ENCODE assay signal across 1 cellular context in the genomic region with DNA sequence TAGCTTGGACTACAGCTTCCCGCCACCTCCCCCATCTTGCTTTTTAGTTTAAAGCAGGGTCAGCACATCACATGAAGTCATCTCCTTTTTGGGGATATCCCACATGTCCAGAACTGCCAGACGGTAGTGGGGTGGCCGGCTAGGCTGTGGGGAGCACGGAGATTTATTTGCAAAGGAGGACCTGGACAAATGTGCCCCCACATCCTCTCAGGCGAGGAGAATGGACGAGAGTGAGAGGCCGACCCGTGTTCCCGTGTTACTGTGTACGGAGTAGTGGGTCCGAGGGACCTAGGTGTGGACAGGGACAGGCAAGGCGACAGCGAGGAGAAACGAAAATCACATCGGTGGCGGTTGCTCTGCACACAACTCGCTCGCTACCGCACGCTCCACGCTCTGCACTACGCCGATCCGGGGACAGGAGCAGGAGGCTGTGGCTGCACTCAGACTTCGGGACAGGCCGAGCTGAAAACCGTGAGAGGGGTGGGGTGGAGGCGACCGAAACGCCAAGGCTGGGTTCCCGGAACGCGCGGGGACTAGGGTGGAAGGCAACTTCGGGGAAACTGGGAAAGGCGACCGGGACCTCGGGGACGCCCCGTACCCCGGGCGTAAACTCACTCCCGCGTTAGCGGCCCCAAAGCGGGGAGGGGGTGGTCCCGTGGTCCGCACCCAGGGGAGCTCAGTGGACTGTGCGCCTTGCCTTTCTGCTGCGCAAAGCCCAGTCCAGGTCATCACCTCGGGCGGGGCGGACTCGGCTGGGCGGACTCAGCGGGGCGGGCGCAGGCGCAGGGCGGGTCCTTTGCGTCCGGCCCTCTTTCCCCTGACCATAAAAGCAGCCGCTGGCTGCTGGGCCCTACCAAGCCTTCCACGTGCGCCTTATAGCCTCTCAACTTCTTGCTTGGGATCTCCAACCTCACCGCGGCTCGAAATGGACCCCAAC.
TF ChIP-seq lines count a peak whose summit lies in the region.

MT1A (plus strand) TSS at position 853 of the 937 bp plus-strand sequence; CDS start at position 926, 73 bp downstream.

TF ChIP-seq in HepG2, 621 proteins besides CTCF, POLR2A, EP300 and RAD21 (continued from another document and continues in another):
- TF ChIP-seq, protein P1, sequence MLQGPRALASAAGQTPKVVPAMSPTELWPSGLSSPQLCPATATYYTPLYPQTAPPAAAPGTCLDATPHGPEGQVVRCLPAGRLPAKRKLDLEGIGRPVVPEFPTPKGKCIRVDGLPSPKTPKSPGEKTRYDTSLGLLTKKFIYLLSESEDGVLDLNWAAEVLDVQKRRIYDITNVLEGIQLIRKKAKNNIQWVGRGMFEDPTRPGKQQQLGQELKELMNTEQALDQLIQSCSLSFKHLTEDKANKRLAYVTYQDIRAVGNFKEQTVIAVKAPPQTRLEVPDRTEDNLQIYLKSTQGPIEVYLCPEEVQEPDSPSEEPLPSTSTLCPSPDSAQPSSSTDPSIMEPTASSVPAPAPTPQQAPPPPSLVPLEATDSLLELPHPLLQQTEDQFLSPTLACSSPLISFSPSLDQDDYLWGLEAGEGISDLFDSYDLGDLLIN (CRISPR knock-in tag; IDR thresholded peaks at IDR 0.05; ENCODE audit: borderline replicate concordance): no peak
- peak; percentile 65; the same call in 1 of the 2 replicates for TF ChIP-seq SP5 (CRISPR knock-in tag; IDR thresholded peaks at IDR 0.05; ENCODE audit: borderline replicate concordance, low read depth)
- TF ChIP-seq ZNF343 (CRISPR knock-in tag; IDR thresholded peaks at IDR 0.05): 0 out of 2 replicates have a peak, but pooled peaks have one; percentile 24
- TF ChIP-seq, protein P2, sequence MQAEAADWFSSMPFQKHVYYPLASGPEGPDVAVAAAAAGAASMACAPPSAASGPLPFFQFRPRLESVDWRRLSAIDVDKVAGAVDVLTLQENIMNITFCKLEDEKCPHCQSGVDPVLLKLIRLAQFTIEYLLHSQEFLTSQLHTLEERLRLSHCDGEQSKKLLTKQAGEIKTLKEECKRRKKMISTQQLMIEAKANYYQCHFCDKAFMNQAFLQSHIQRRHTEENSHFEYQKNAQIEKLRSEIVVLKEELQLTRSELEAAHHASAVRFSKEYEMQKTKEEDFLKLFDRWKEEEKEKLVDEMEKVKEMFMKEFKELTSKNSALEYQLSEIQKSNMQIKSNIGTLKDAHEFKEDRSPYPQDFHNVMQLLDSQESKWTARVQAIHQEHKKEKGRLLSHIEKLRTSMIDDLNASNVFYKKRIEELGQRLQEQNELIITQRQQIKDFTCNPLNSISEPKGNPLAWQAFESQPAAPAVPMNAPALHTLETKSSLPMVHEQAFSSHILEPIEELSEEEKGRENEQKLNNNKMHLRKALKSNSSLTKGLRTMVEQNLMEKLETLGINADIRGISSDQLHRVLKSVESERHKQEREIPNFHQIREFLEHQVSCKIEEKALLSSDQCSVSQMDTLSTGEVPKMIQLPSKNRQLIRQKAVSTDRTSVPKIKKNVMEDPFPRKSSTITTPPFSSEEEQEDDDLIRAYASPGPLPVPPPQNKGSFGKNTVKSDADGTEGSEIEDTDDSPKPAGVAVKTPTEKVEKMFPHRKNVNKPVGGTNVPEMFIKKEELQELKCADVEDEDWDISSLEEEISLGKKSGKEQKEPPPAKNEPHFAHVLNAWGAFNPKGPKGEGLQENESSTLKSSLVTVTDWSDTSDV (CRISPR knock-in tag; IDR thresholded peaks at IDR 0.05): 0 out of 2 replicates have a peak, but pooled peaks have one; percentile 68
- TF ChIP-seq, protein P3, sequence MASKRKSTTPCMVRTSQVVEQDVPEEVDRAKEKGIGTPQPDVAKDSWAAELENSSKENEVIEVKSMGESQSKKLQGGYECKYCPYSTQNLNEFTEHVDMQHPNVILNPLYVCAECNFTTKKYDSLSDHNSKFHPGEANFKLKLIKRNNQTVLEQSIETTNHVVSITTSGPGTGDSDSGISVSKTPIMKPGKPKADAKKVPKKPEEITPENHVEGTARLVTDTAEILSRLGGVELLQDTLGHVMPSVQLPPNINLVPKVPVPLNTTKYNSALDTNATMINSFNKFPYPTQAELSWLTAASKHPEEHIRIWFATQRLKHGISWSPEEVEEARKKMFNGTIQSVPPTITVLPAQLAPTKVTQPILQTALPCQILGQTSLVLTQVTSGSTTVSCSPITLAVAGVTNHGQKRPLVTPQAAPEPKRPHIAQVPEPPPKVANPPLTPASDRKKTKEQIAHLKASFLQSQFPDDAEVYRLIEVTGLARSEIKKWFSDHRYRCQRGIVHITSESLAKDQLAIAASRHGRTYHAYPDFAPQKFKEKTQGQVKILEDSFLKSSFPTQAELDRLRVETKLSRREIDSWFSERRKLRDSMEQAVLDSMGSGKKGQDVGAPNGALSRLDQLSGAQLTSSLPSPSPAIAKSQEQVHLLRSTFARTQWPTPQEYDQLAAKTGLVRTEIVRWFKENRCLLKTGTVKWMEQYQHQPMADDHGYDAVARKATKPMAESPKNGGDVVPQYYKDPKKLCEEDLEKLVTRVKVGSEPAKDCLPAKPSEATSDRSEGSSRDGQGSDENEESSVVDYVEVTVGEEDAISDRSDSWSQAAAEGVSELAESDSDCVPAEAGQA (IDR thresholded peaks at IDR 0.05; ENCODE audit: low read depth): no peak
- TF ChIP-seq, protein P3 (CRISPR knock-in tag; IDR thresholded peaks at IDR 0.05; ENCODE audit: borderline replicate concordance): no peak
- no peak for TF ChIP-seq RBM39 (IDR thresholded peaks at IDR 0.05; ENCODE audit: low read depth, low read length, poor library complexity, severe bottlenecking)
- no peak for TF ChIP-seq ZSCAN20 (CRISPR knock-in tag; IDR thresholded peaks at IDR 0.05; ENCODE audit: borderline replicate concordance)
- no peak for TF ChIP-seq ZNF720 (CRISPR knock-in tag; IDR thresholded peaks at IDR 0.05)
- peak; percentile 81 for TF ChIP-seq ZNF263 (CRISPR knock-in tag; IDR thresholded peaks at IDR 0.05)
- TF ChIP-seq ZFX (CRISPR knock-in tag; IDR thresholded peaks at IDR 0.05; ENCODE audit: low read depth): peak; percentile 46
- TF ChIP-seq HIVEP1 (CRISPR knock-in tag; IDR thresholded peaks at IDR 0.05): 0 out of 2 replicates have a peak, but pooled peaks have one; percentile 28
- no peak for TF ChIP-seq HNRNPUL1 (IDR thresholded peaks at IDR 0.05; ENCODE audit: low read depth, low read length)
- TF ChIP-seq ZNF619 (CRISPR knock-in tag; IDR thresholded peaks at IDR 0.05): no peak
- TF ChIP-seq, protein P4, sequence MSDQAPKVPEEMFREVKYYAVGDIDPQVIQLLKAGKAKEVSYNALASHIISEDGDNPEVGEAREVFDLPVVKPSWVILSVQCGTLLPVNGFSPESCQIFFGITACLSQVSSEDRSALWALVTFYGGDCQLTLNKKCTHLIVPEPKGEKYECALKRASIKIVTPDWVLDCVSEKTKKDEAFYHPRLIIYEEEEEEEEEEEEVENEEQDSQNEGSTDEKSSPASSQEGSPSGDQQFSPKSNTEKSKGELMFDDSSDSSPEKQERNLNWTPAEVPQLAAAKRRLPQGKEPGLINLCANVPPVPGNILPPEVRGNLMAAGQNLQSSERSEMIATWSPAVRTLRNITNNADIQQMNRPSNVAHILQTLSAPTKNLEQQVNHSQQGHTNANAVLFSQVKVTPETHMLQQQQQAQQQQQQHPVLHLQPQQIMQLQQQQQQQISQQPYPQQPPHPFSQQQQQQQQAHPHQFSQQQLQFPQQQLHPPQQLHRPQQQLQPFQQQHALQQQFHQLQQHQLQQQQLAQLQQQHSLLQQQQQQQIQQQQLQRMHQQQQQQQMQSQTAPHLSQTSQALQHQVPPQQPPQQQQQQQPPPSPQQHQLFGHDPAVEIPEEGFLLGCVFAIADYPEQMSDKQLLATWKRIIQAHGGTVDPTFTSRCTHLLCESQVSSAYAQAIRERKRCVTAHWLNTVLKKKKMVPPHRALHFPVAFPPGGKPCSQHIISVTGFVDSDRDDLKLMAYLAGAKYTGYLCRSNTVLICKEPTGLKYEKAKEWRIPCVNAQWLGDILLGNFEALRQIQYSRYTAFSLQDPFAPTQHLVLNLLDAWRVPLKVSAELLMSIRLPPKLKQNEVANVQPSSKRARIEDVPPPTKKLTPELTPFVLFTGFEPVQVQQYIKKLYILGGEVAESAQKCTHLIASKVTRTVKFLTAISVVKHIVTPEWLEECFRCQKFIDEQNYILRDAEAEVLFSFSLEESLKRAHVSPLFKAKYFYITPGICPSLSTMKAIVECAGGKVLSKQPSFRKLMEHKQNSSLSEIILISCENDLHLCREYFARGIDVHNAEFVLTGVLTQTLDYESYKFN (CRISPR knock-in tag; conservative IDR thresholded peaks at IDR 0.05): peak; percentile 37; the same call in 1 of the 2 replicates
- TF ChIP-seq, protein P5, sequence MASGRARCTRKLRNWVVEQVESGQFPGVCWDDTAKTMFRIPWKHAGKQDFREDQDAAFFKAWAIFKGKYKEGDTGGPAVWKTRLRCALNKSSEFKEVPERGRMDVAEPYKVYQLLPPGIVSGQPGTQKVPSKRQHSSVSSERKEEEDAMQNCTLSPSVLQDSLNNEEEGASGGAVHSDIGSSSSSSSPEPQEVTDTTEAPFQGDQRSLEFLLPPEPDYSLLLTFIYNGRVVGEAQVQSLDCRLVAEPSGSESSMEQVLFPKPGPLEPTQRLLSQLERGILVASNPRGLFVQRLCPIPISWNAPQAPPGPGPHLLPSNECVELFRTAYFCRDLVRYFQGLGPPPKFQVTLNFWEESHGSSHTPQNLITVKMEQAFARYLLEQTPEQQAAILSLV (CRISPR knock-in tag; IDR thresholded peaks at IDR 0.05; ENCODE audit: borderline replicate concordance): no peak
- TF ChIP-seq SIX1 (CRISPR knock-in tag; IDR thresholded peaks at IDR 0.05; ENCODE audit: borderline replicate concordance): no peak
- TF ChIP-seq FOXJ3 (CRISPR knock-in tag; IDR thresholded peaks at IDR 0.05; ENCODE audit: borderline replicate concordance): no peak
- TF ChIP-seq HMGXB4 (CRISPR knock-in tag; IDR thresholded peaks at IDR 0.05; ENCODE audit: borderline replicate concordance in 1 of 2, low read depth in 1 of 2): 0 out of 4 replicates have a peak, but pooled peaks of 1 of the 2 experiments have one; percentile 21
- TF ChIP-seq, protein P6, sequence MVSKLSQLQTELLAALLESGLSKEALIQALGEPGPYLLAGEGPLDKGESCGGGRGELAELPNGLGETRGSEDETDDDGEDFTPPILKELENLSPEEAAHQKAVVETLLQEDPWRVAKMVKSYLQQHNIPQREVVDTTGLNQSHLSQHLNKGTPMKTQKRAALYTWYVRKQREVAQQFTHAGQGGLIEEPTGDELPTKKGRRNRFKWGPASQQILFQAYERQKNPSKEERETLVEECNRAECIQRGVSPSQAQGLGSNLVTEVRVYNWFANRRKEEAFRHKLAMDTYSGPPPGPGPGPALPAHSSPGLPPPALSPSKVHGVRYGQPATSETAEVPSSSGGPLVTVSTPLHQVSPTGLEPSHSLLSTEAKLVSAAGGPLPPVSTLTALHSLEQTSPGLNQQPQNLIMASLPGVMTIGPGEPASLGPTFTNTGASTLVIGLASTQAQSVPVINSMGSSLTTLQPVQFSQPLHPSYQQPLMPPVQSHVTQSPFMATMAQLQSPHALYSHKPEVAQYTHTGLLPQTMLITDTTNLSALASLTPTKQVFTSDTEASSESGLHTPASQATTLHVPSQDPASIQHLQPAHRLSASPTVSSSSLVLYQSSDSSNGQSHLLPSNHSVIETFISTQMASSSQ (IDR thresholded peaks at IDR 0.05; ENCODE audit: low read depth): no peak
- TF ChIP-seq, protein P6 (CRISPR knock-in tag; IDR thresholded peaks at IDR 0.05; ENCODE audit: borderline replicate concordance): 0 out of 2 replicates have a peak, but pooled peaks have one; percentile 27
- TF ChIP-seq RFX1 (IDR thresholded peaks at IDR 0.05): no peak
- TF ChIP-seq AHR (CRISPR knock-in tag; IDR thresholded peaks at IDR 0.05): no peak
- no peak for TF ChIP-seq MBNL3 (CRISPR knock-in tag; conservative IDR thresholded peaks at IDR 0.05)
